In the genomic region with DNA sequence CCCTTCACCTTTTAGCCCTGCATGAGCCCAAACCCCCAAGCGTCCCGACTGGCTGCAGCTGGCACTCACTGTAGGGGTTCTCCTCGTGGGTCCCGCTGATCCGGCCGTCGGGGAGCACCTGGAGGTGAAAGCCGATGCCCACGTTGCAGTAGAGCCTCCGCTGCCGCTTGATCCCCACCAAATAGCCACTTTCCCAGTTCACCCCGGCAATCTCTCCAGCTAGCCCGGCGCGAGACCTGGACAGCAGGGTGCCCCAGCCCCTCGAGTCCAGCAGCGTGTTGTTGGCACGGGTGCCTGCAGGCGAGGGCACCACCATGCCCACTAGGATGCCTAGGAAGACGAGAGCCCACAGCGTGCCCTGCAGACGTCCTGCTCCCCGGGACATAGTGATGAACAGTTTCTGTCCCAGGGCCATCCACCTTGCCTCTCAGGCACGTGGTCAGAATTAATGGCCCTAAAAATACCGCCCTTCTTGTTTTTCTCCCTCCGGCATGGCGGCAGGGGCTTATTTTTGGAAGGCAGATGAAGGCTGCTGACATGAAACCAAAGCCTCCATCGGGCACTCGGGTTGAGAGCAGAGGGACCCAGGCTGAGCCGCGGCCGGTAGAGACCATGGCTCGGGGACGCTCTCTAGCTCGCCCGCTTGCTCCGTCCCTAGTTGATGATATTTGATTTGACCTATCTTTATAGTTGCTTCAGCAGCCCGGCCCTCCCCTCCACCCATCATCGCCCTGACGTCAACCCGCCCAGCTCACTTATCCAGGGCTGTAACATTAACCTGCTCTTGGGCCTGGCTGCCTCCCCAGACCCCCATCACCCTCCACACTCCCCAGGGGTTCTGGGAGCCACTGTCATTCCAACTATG, we compare ENCODE assay signal across 17 cellular contexts. TPM values are rescaled to one million over a fixed set of nuclear protein-coding genes. Genes with fewer than 3 reads are reported as not detected.
DNase-seq lines count a peak whose midpoint lies in the region; ATAC-seq and TF ChIP-seq lines count a peak whose summit lies in the region.
"Had no signal": no experiment of that assay in that cellular context is flagged by ENCODE, and none has a peak within 500 bp of the region (broad histone marks: within the 10 kb centered on the region; RNA-seq: fewer than 3 reads in every experiment).

A gene with protein sequence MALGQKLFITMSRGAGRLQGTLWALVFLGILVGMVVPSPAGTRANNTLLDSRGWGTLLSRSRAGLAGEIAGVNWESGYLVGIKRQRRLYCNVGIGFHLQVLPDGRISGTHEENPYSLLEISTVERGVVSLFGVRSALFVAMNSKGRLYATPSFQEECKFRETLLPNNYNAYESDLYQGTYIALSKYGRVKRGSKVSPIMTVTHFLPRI (minus strand): TSS at position 660 of the 865 bp plus-strand sequence. CDS start 245 bp downstream, at position 415.

- no peak within 1 kb of the TSS for H3K27ac ChIP-seq in endodermal cell (ENCODE audit: low read depth, low read length)
- no peak within 1 kb of the TSS for H3K27ac ChIP-seq in mesendoderm (ENCODE audit: low read depth, low read length)
- H3K27ac ChIP-seq: HL-60 had no signal

- H3K27ac Mint-ChIP-seq in endodermal cell = no peak within 1 kb of the TSS
- H3K27ac Mint-ChIP-seq in stimulated activated naive B cell treated with anti-CD40 and anti-IgM and Interleukin-4, amounts not matched to agents 10 μg/mL and 1 μg/mL and 100 μg/mL, for 72 hours = peak within 1 kb of the TSS; percentile 62

- peaks cover 50% of the 10 kb centered on the region for H3K4me1 Mint-ChIP-seq in endodermal cell
- peaks cover 29 to 47% of the 10 kb centered on the region in 2 donors for H3K4me1 Mint-ChIP-seq in stimulated activated naive B cell treated with anti-CD40 and anti-IgM and Interleukin-4, amounts not matched to agents 10 μg/mL and 1 μg/mL and 100 μg/mL, for 72 hours

- no peaks in the 10 kb centered on the region for H3K79me2 ChIP-seq in mesendoderm (ENCODE audit: control insufficient read depth, insufficient read depth, low read length)

- WGBS in endodermal cell (ENCODE audit: insufficient coverage in 1 of 2, insufficient read length in 1 of 2), 2 experiments = 91 to 94% methylated on average over 33 to 41 of the region's 41 CpGs
- WGBS in mesendoderm (ENCODE audit: extremely low coverage, insufficient coverage, low lambda C conversion rate) = no CpG with 5 or more reads among the region's 41 CpGs

- H4K8ac ChIP-seq in mesendoderm (ENCODE audit: low read depth, low read length) = no peak within 1 kb of the TSS

- H3K23ac ChIP-seq in mesendoderm (ENCODE audit: low read length) = no peak within 1 kb of the TSS

- no peaks in the 10 kb centered on the region for H3K27me3 ChIP-seq in H7 (ENCODE audit: control insufficient read depth, insufficient read depth, low read length)
- peaks cover 41% of the 10 kb centered on the region for H3K27me3 ChIP-seq in endodermal cell (ENCODE audit: control insufficient read depth, insufficient read depth, low read length, poor library complexity, severe bottlenecking)
- no peaks in the 10 kb centered on the region for H3K27me3 ChIP-seq in mesendoderm (ENCODE audit: insufficient read depth, low read length, poor library complexity)

- H3K27me3 Mint-ChIP-seq in endodermal cell (ENCODE audit: insufficient read depth) = peaks cover 82% of the 10 kb centered on the region
- H3K27me3 Mint-ChIP-seq in stimulated activated naive B cell treated with anti-CD40 and anti-IgM and Interleukin-4, amounts not matched to agents 10 μg/mL and 1 μg/mL and 100 μg/mL, for 72 hours = peaks cover 4 to 11% of the 10 kb centered on the region in 2 donors

- H3K36me3 ChIP-seq in H7 (replicated peaks; ENCODE audit: control insufficient read depth, insufficient read depth, low read length) (no peaks in the 10 kb centered on the region), endodermal cell (ENCODE audit: control insufficient read depth, insufficient read depth, low read length) (no peaks in the 10 kb centered on the region), mesendoderm (ENCODE audit: control insufficient read depth, insufficient read depth, low read length) (no peaks in the 10 kb centered on the region)

- no peak within 1 kb of the TSS for H3K56ac ChIP-seq in mesendoderm (ENCODE audit: low read length)

- H3K9ac ChIP-seq in endodermal cell (ENCODE audit: extremely low read depth, low read length, poor library complexity, severe bottlenecking) (no peak within 1 kb of the TSS), mesendoderm (ENCODE audit: low read length) (no peak within 1 kb of the TSS)

- H3K4me3 ChIP-seq in H7 (ENCODE audit: insufficient read depth, low read depth, low read length) (no peak within 1 kb of the TSS), endodermal cell (ENCODE audit: low read length) (no peak within 1 kb of the TSS), mesendoderm (ENCODE audit: low read length) (no peak within 1 kb of the TSS)
- H3K4me3 ChIP-seq: K562 had no signal

- no peak within 1 kb of the TSS for H3K4me2 ChIP-seq in mesendoderm (ENCODE audit: low read length)

- no peak within 1 kb of the TSS for H2BK5ac ChIP-seq in mesendoderm (ENCODE audit: low read length)

- H4K5ac ChIP-seq in mesendoderm (ENCODE audit: low read length) = no peak within 1 kb of the TSS

- no peaks in the 10 kb centered on the region for H3K36me3 Mint-ChIP-seq in endodermal cell (ENCODE audit: low read depth)
- peaks cover 0 to 2% of the 10 kb centered on the region in 2 donors for H3K36me3 Mint-ChIP-seq in stimulated activated naive B cell treated with anti-CD40 and anti-IgM and Interleukin-4, amounts not matched to agents 10 μg/mL and 1 μg/mL and 100 μg/mL, for 72 hours

- H3K4ac ChIP-seq in mesendoderm (ENCODE audit: low read depth, low read length) = peak within 1 kb of the TSS; percentile 22

- no peak within 1 kb of the TSS for H3K4me3 Mint-ChIP-seq in endodermal cell
- H3K4me3 Mint-ChIP-seq in stimulated activated naive B cell treated with anti-CD40 and anti-IgM and Interleukin-4, amounts not matched to agents 10 μg/mL and 1 μg/mL and 100 μg/mL, for 72 hours = no peak within 1 kb of the TSS

- H3K9me3 Mint-ChIP-seq in endodermal cell = no peaks in the 10 kb centered on the region
- no peaks in the 10 kb centered on the region for H3K9me3 Mint-ChIP-seq in stimulated activated naive B cell treated with anti-CD40 and anti-IgM and Interleukin-4, amounts not matched to agents 10 μg/mL and 1 μg/mL and 100 μg/mL, for 72 hours

- H3K4me1 ChIP-seq in endodermal cell (ENCODE audit: control insufficient read depth, insufficient read depth, low read length) (peaks cover 16% of the 10 kb centered on the region), mesendoderm (ENCODE audit: control insufficient read depth, low read depth, low read length) (peaks cover 22% of the 10 kb centered on the region)

- no peaks in the 10 kb centered on the region for H3K9me3 ChIP-seq in endodermal cell (ENCODE audit: control insufficient read depth, low read length)

- no peak for TF ChIP-seq CTCF in endodermal cell (conservative IDR thresholded peaks at IDR 0.05)

- H2BK120ac ChIP-seq in mesendoderm (ENCODE audit: low read depth, low read length) = no peak within 1 kb of the TSS

- no peak within 1 kb of the TSS for H3K18ac ChIP-seq in mesendoderm (ENCODE audit: low read length)

- no peak for ATAC-seq in stimulated activated naive B cell treated with anti-CD40 and anti-IgM and Interleukin-4, amounts not matched to agents 10 μg/mL and 1 μg/mL and 100 μg/mL, for 72 hours (replicated peaks)
- no peak for ATAC-seq in HG03354 (IDR thresholded peaks at IDR 0.05; ENCODE audit: poor library complexity, severe bottlenecking, unreplicated experiment)
- ATAC-seq: K562 had no signal

- H3K79me1 ChIP-seq in mesendoderm (ENCODE audit: low read length) = no peaks in the 10 kb centered on the region

- DNase-seq in H7 (peak; percentile 38), endodermal cell (peak; percentile 46), mesendoderm (no peak), GM19238 (ENCODE audit: insufficient read length, low spot score) (no peak)
- DNase-seq in stimulated activated naive B cell treated with anti-CD40 and anti-IgM and Interleukin-4, amounts not matched to agents 10 μg/mL and 1 μg/mL and 100 μg/mL, for 72 hours = no peak
- no peak for DNase-seq in activated CD4-positive, alpha-beta T cell treated with anti-CD3 and anti-CD28 coated beads, Interleukin-2, amount 50 U/mL, for 4 hours
- DNase-seq: DMS 273 treated with DMSO at 0.1 percent for 48 hours, EL, NCI-H146, NCI-H345, NCI-H526 treated with DMSO at 0.1 percent for 48 hours, RPMI8226 had no signal

- no peak within 1 kb of the TSS for H2BK15ac ChIP-seq in mesendoderm (replicated peaks; ENCODE audit: low read depth)

- H2AK5ac ChIP-seq in mesendoderm (ENCODE audit: low read length) = no peak within 1 kb of the TSS

RNA-seq across cellular contexts. Expression of the gene that starts here (rescaled TPM):
- total RNA-seq in H7 (2014; rRNA removed; shearing (Covaris generic)) = not detected in 2 replicates
- total RNA-seq in endodermal cell = not detected
- not detected for polyA plus RNA-seq in endodermal cell (2013, experiment 1 of 2)
- polyA plus RNA-seq in endodermal cell (2013, experiment 2 of 2) = not detected
- not detected for polyA plus RNA-seq in mesendoderm (2013, experiment 1 of 2)
- not detected for polyA plus RNA-seq in mesendoderm (2013, experiment 2 of 2)
- total RNA-seq: K562, OCI-LY7 had no signal
- polyA plus RNA-seq: BJ had no signal

Comparison
In these comparisons a context has a peak if more than half of its experiments do, and no peak if none do; other contexts are left out.
1. Peak in DNase-seq in H7; RNA of the gene not detected or under 1 TPM.
2. Peak in DNase-seq in endodermal cell; RNA of the gene not detected or under 1 TPM.